ENCODE assay signal across 7 cellular contexts in genomic region chr6:28865551-28866341, GRCh38. TPM values are rescaled to one million over a fixed set of nuclear protein-coding genes. Genes with fewer than 3 reads are reported as not detected.
DNase-seq lines count a peak whose midpoint lies in the region; ATAC-seq and TF ChIP-seq lines count a peak whose summit lies in the region.
"Not testable (repeated sequence)": the region's sequence is repeated elsewhere in the genome, so short reads cannot be mapped to it uniquely, and the experiment has no call there.

No MANE protein-coding gene starts in this region.

- TF ChIP-seq POLR2A in Raji (IDR thresholded peaks at IDR 0.05; ENCODE audit: insufficient read depth, low read depth, low read length) = peak; percentile 39; the same call in 1 of the 2 replicates

- H3K4me3 ChIP-seq in GM12864 (ENCODE audit: low read depth, low read length) (peak overlapping the region; percentile 75), dorsolateral prefrontal cortex (peak overlapping the region; percentile 55 to 83 (median 72)), left lung (peak overlapping the region; percentile 64), skin epidermis (peak overlapping the region; percentile 47 to 70 (median 62))

- not testable (repeated sequence) for H3K36me3 ChIP-seq in left lung

- not testable (repeated sequence) for H3K27me3 ChIP-seq in dorsolateral prefrontal cortex, left lung

- TF ChIP-seq CTCF in GM12864 (IDR thresholded peaks at IDR 0.05; ENCODE audit: low read depth, low read length, missing control alignments); dorsolateral prefrontal cortex (IDR thresholded peaks at IDR 0.05 in 54 of 56, conservative IDR thresholded peaks at IDR 0.05 in 2 of 56; ENCODE audit: low read depth in 1 of 56, partially characterized antibody in 56 of 56); left lung (IDR thresholded peaks at IDR 0.05): not testable (repeated sequence)

- H3K4me1 ChIP-seq in left lung = not testable (repeated sequence)

- intact Hi-C loops in dorsolateral prefrontal cortex (cut with DNase I) = loop anchor here (2.0 to 10.0 kb wide), 2 partner anchors 31 to 119 kb away; no protein-coding TSS in a partner anchor
- intact Hi-C loops in left lung (cut with DNase I) = not testable (repeated sequence)

- H3K9me3 ChIP-seq in left lung = not testable (repeated sequence)

- DNase-seq in GM12864 (ENCODE audit: low read depth); left lung: not testable (repeated sequence)
- DNase-seq in MV-4-11 (lab: John Stamatoyannopoulos, UW) (peak; percentile 86), dorsolateral prefrontal cortex (peak in 2 of 10 donors; percentile 26 to 31)
- peak; percentile 33 for DNase-seq in activated CD8-positive, alpha-beta memory T cell treated with anti-CD3 and anti-CD28 coated beads, Interleukin-2, amount 50 U/mL, for 4 hours

- ATAC-seq in left lung = not testable (repeated sequence)

- H3K27ac ChIP-seq in dorsolateral prefrontal cortex (peak overlapping the region in 30 of 59 donors; percentile 56 to 90 (median 81)), left lung (peak overlapping the region; percentile 81 to 85), skin epidermis (peak overlapping the region in 13 of 21 experiments; percentile 61 to 93 (median 89))

RNA-seq across cellular contexts. Expression of gene TRIM27, which starts 58.0 kb away (rescaled TPM):
- total RNA-seq in dorsolateral prefrontal cortex (10 to 100 TPM; 31.7 to 61.4 (median 42.6) TPM), left lung (10 to 100 TPM; 42.2 to 47.5 TPM)
